Comparison of ENCODE assay signal across 26 cellular contexts in the genomic region with DNA sequence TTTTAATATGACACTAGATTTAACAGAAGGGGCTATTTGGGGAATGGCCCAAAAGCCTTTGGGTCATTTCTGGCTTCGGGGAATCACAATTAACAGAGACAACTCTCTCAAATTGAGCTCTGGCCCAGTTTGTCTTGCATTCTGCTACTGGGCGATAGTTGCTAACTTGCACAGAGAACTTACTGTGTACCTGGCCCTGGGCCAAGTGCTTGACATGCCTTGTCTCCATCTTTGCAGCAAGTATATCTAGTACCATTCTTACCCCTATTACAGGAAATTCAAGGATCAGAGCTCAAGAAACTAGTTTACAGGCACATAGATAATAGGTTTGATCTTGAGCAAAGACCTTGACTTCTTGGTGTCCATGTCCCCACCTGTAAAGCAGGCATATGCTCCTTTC.
DNase-seq lines count a peak whose midpoint lies in the region; ATAC-seq, FAIRE-seq and TF ChIP-seq lines count a peak whose summit lies in the region.
"Had no signal": no experiment of that assay in that cellular context is flagged by ENCODE, and none has a peak within 500 bp of the region (broad histone marks: within the 10 kb centered on the region; RNA-seq: fewer than 3 reads in every experiment).

No MANE protein-coding gene starts in this region.

- no peak overlapping the region for H3K4me2 ChIP-seq in K562 (ENCODE audit: insufficient read depth, low read length)

- TF ChIP-seq POLR2A in K562 (conservative IDR thresholded peaks at IDR 0.05), result no peak

- no peak overlapping the region for H3K4me3 ChIP-seq in K562
- H3K4me3 ChIP-seq in lower lobe of right lung, result no peak overlapping the region
- no peak overlapping the region for H3K4me3 ChIP-seq in effector memory CD4-positive, alpha-beta T cell (ENCODE audit: insufficient read depth, low read depth, low read length, poor library complexity, severe bottlenecking)
- H3K4me3 ChIP-seq: GM23248 had no signal

- TF ChIP-seq RAD21 in K562 (CRISPR knock-in tag; conservative IDR thresholded peaks at IDR 0.05 in 1 of 2, IDR thresholded peaks at IDR 0.05 in 1 of 2), result no peak

- H3K36me3 ChIP-seq in K562 (ENCODE audit: control insufficient read depth, insufficient read depth, low read length) (no peaks in the 10 kb centered on the region), lower lobe of right lung (no peaks in the 10 kb centered on the region)
- H3K36me3 ChIP-seq in effector memory CD4-positive, alpha-beta T cell (ENCODE audit: control insufficient read depth, insufficient read depth, low read length), result no peaks in the 10 kb centered on the region
- H3K36me3 ChIP-seq: BE2C had no signal

- no TSS peak for BruUV-seq in K562 (replicated peaks; lab: Mats Ljungman, UMichigan)

- H3K9ac ChIP-seq in K562 (ENCODE audit: insufficient read depth in 1 of 2, low read depth in 2 of 2, low read length in 2 of 2), result no peak overlapping the region
- H3K9ac ChIP-seq: GM23248 had no signal

- H3K9me1 ChIP-seq in K562 (ENCODE audit: control insufficient read depth, insufficient read depth, low read length), result no peaks in the 10 kb centered on the region

- no peaks in the 10 kb centered on the region for H3K79me2 ChIP-seq in K562 (ENCODE audit: control insufficient read depth, insufficient read depth, low read length)

- DNase-seq in NCI-H82 (lab: John Stamatoyannopoulos, UW), result peak; percentile 6
- DNase-seq in NCI-H82 treated with DMSO at 0.1 percent for 48 hours (lab: John Stamatoyannopoulos, UW; ENCODE audit: unreplicated experiment), result no peak
- DNase-seq in DMS79 (lab: John Stamatoyannopoulos, UW), result peak; percentile 38
- DNase-seq in K562 (ENCODE audit: extremely low read depth in 1 of 4, low spot score in 3 of 4), result peak in 1 of 4 experiments; percentile 3
- DNase-seq in lower lobe of right lung, result peak; percentile 55
- no peak for DNase-seq in activated naive CD4-positive, alpha-beta T cell treated with anti-CD3 and anti-CD28 coated beads, Interleukin-2, amount 50 U/mL, for 16 hours
- no peak for DNase-seq in AG08395 (ENCODE audit: low spot score)
- no peak for DNase-seq in effector memory CD4-positive, alpha-beta T cell
- DNase-seq: BE2C, GDM1, GM23248, H9, HFFc6, KG1, NCI-H1092, NCI-H1436, NCI-H1930, NCI-H2171, NCI-H345, NCI-H524 had no signal

- intact Hi-C loops in K562 (cut with micrococcal nuclease) (no loop called here), lower lobe of right lung (cut with DNase I) (no loop called here)

- TF ChIP-seq EP300 in K562 (IDR thresholded peaks at IDR 0.05; ENCODE audit: low read length), result no peak

- TF ChIP-seq CTCF in K562 (IDR thresholded peaks at IDR 0.05 in 2 of 3, conservative IDR thresholded peaks at IDR 0.05 in 1 of 3; ENCODE audit: insufficient read depth in 2 of 3, low read depth in 1 of 3, low read length in 3 of 3) (no peak), lower lobe of right lung (IDR thresholded peaks at IDR 0.05) (no peak)

- H2AFZ ChIP-seq in K562 (ENCODE audit: low read depth, low read length), result no peak overlapping the region
- H2AFZ ChIP-seq: GM23248 had no signal

- CTCF ChIA-PET in K562 (lab: Yijun Ruan, JAX; ENCODE audit: low intra/inter-chr PET ratio), result no interaction called here

- H3K9me3 ChIP-seq in K562 (replicated peaks; ENCODE audit: control insufficient read depth, insufficient read depth, low read depth, low read length) (no peaks in the 10 kb centered on the region), lower lobe of right lung (peaks cover 7% of the 10 kb centered on the region)
- H3K9me3 ChIP-seq in effector memory CD4-positive, alpha-beta T cell (ENCODE audit: control insufficient read depth, low read length), result no peaks in the 10 kb centered on the region
- H3K9me3 ChIP-seq: BE2C had no signal

- H3K27ac ChIP-seq in K562 (ENCODE audit: extremely low read depth, low read depth, low read length) (no peak overlapping the region), lower lobe of right lung (no peak overlapping the region)
- no peak overlapping the region for H3K27ac ChIP-seq in effector memory CD4-positive, alpha-beta T cell (ENCODE audit: insufficient read depth, low read length, poor library complexity, severe bottlenecking)
- H3K27ac ChIP-seq: GM23248, HL-60, RWPE1 had no signal

- H4K20me1 ChIP-seq in K562 (replicated peaks; ENCODE audit: control insufficient read depth, insufficient read depth, low read length), result no peaks in the 10 kb centered on the region

- ATAC-seq in K562 (no peak), lower lobe of right lung (no peak)
- ATAC-seq: HepG2, SK-N-SH treated with all-trans-retinoic acid at 6 μM for 48 hours had no signal

- POLR2A ChIA-PET in K562 (lab: Yijun Ruan, JAX), result no interaction called here

- H3K27me3 ChIP-seq in K562 (ENCODE audit: control insufficient read depth in 2 of 2, insufficient read depth in 2 of 2, low read length in 2 of 2) (no peaks in the 10 kb centered on the region), lower lobe of right lung (ENCODE audit: low read depth) (no peaks in the 10 kb centered on the region)
- H3K27me3 ChIP-seq in effector memory CD4-positive, alpha-beta T cell (replicated peaks; ENCODE audit: control insufficient read depth, insufficient read depth, low read length, poor library complexity, severe bottlenecking), result no peaks in the 10 kb centered on the region
- H3K27me3 ChIP-seq: BE2C had no signal

- FAIRE-seq in K562 (lab: Jason Lieb, UNC), result no peak
- FAIRE-seq: A204.1, GM18507, HepG2 had no signal

- no peaks in the 10 kb centered on the region; a peak in 1 of 5 replicates for H3K4me1 ChIP-seq in K562 (replicated peaks in 1 of 2; ENCODE audit: control insufficient read depth in 2 of 2, insufficient read depth in 2 of 2, low read length in 2 of 2)
- H3K4me1 ChIP-seq in lower lobe of right lung, result peaks cover 17% of the 10 kb centered on the region
- H3K4me1 ChIP-seq in effector memory CD4-positive, alpha-beta T cell (ENCODE audit: control insufficient read depth, insufficient read depth, low read length, poor library complexity, severe bottlenecking), result no peaks in the 10 kb centered on the region

- WGBS in K562 (ENCODE audit: insufficient coverage, low coverage, missing lambda C conversion rate), result 44% methylated on average over 2 of the region's 2 CpGs

- in situ Hi-C loops in K562 (cut with MboI), result no loop called here

TF ChIP-seq in K562, 482 proteins besides CTCF, POLR2A, EP300 and RAD21:
- TF ChIP-seq, protein P1, sequence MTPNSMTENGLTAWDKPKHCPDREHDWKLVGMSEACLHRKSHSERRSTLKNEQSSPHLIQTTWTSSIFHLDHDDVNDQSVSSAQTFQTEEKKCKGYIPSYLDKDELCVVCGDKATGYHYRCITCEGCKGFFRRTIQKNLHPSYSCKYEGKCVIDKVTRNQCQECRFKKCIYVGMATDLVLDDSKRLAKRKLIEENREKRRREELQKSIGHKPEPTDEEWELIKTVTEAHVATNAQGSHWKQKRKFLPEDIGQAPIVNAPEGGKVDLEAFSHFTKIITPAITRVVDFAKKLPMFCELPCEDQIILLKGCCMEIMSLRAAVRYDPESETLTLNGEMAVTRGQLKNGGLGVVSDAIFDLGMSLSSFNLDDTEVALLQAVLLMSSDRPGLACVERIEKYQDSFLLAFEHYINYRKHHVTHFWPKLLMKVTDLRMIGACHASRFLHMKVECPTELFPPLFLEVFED (CRISPR knock-in tag; conservative IDR thresholded peaks at IDR 0.05), result no peak
- peak; percentile 73 for TF ChIP-seq NFIC (IDR thresholded peaks at IDR 0.05)
- TF ChIP-seq ATF1 (CRISPR knock-in tag; IDR thresholded peaks at IDR 0.05), result no peak
- TF ChIP-seq ATF1 (tag; IDR thresholded peaks at IDR 0.05), result no peak
- no peak for TF ChIP-seq ZBTB7A (IDR thresholded peaks at IDR 0.05; ENCODE audit: borderline replicate concordance, control insufficient read depth, low read depth, low read length)
- no peak for TF ChIP-seq NELFE (IDR thresholded peaks at IDR 0.05; ENCODE audit: insufficient read depth, insufficient read length)
- TF ChIP-seq TCFL5 (CRISPR knock-in tag; conservative IDR thresholded peaks at IDR 0.05), result no peak
- no peak for TF ChIP-seq RUNX1 (IDR thresholded peaks at IDR 0.05; ENCODE audit: low read depth)
- TF ChIP-seq ZNF707 (CRISPR knock-in tag; conservative IDR thresholded peaks at IDR 0.05), result no peak

Comparison
In these comparisons a context has a peak if more than half of its experiments do, and no peak if none do; other contexts are left out.
1. DNase-seq: peak in NCI-H82 (single experiment), DMS79 (single experiment) and lower lobe of right lung (single experiment); none in NCI-H82 treated with DMSO at 0.1 percent for 48 hours (single experiment), activated naive CD4-positive, alpha-beta T cell treated with anti-CD3 and anti-CD28 coated beads, Interleukin-2, amount 50 U/mL, for 16 hours (single experiment), AG08395 (single experiment) and effector memory CD4-positive, alpha-beta T cell (0 of 3).